Comparison of ENCODE assay signal across 1 cellular context in genomic region chr14:69595336-69595735, GRCh38.
TF ChIP-seq lines count a peak whose summit lies in the region.

No MANE protein-coding gene starts in this region.

TF ChIP-seq in SK-N-SH, 30 proteins besides CTCF, POLR2A, EP300 and RAD21 (continued from another document):
- no peak for TF ChIP-seq GATA2 (CRISPR knock-in tag; IDR thresholded peaks at IDR 0.05)
- no peak for TF ChIP-seq TEAD4 (IDR thresholded peaks at IDR 0.05; ENCODE audit: borderline replicate concordance, insufficient read depth)
- TF ChIP-seq SIN3A (IDR thresholded peaks at IDR 0.05; ENCODE audit: borderline replicate concordance, low read depth, low read length): no peak
- TF ChIP-seq MXI1 (IDR thresholded peaks at IDR 0.05; ENCODE audit: low read depth, low read length): no peak
- no peak for TF ChIP-seq RFX5 (IDR thresholded peaks at IDR 0.05; ENCODE audit: low read length)
- no peak for TF ChIP-seq TCF12 (IDR thresholded peaks at IDR 0.05)
- TF ChIP-seq MAX (IDR thresholded peaks at IDR 0.05; ENCODE audit: low read depth): no peak
